Comparison of ENCODE assay signal across 9 cellular contexts in the genomic region with DNA sequence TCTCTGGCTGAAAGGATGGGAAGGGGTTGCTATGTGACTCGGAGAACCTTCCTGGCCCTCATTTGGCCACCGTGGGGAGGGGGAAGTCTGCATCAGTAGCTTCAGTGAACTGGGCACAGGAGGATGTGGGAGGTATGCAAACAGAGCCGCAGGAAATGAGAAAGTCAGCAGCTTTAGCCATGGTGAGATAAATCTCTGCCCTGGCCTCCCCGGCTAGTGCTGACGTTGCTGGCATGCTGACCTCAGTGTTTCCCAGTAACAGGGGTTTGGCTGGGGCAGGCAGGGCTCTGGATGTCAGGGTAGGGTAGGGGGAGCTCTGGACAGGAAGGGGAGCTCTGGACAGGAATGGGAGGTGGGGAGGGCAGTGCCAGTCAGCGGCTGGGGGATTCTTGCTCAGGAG. TPM values are rescaled to one million over a fixed set of nuclear protein-coding genes. Genes with fewer than 3 reads are reported as not detected.
A peak's percentile ranks its signal among the peaks of the same experiment; 100 is the strongest.
DNase-seq lines count a peak whose midpoint lies in the region; ATAC-seq and TF ChIP-seq lines count a peak whose summit lies in the region.
"Had no signal": no experiment of that assay in that cellular context is flagged by ENCODE, and none has a peak within 500 bp of the region (broad histone marks: within the 10 kb centered on the region; RNA-seq: fewer than 3 reads in every experiment).

No MANE protein-coding gene starts in this region.

- H3K4me3 Mint-ChIP-seq in activated CD4-positive, alpha-beta memory T cell treated with anti-CD3 and anti-CD28 coated beads for 36 hours = no peak overlapping the region

- H3K4me1 ChIP-seq in tibial artery = peaks cover 3 to 42% (median 33%) of the 10 kb centered on the region in 4 donors

- H3K27me3 ChIP-seq in tibial artery = peaks cover 0 to 9% of the 10 kb centered on the region in 2 donors

- ATAC-seq in GM19467 (IDR thresholded peaks at IDR 0.05; ENCODE audit: unreplicated experiment) (peak; percentile 30), HG02798 (IDR thresholded peaks at IDR 0.05; ENCODE audit: poor library complexity, unreplicated experiment) (no peak)

- no peak for TF ChIP-seq CTCF in tibial artery (IDR thresholded peaks at IDR 0.05)

- H3K4me3 ChIP-seq in tibial artery = no peak overlapping the region

- H3K4me1 Mint-ChIP-seq in activated CD4-positive, alpha-beta memory T cell treated with anti-CD3 and anti-CD28 coated beads for 36 hours (ENCODE audit: low read depth) = peaks cover 32% of the 10 kb centered on the region

- peak overlapping the region; percentile 46 to 54 for H3K27ac ChIP-seq in tibial artery

- peak overlapping the region; percentile 58 for H3K27ac Mint-ChIP-seq in activated CD4-positive, alpha-beta memory T cell treated with anti-CD3 and anti-CD28 coated beads for 36 hours

- POLR2A ChIA-PET in activated CD4-positive, alpha-beta memory T cell treated with anti-CD3 and anti-CD28 coated beads for 36 hours (lab: Charles Lee) = interaction anchor here (0.8 to 1.8 kb wide), 2 partner anchors 26 to 201 kb away, joined by 3 to 9 read pairs; a partner anchor contains a TSS

- no peaks in the 10 kb centered on the region for H3K36me3 Mint-ChIP-seq in activated CD4-positive, alpha-beta memory T cell treated with anti-CD3 and anti-CD28 coated beads for 36 hours

- H3K9me3 ChIP-seq in tibial artery = no peaks in the 10 kb centered on the region

- H3K27me3 Mint-ChIP-seq in activated CD4-positive, alpha-beta memory T cell treated with anti-CD3 and anti-CD28 coated beads for 36 hours = no peaks in the 10 kb centered on the region

- H3K36me3 ChIP-seq in tibial artery = peaks cover 0 to 6% (median 0%) of the 10 kb centered on the region in 3 donors

- intact Hi-C loops in activated CD4-positive, alpha-beta memory T cell treated with anti-CD3 and anti-CD28 coated beads for 36 hours (cut with micrococcal nuclease) = no loop called here
- intact Hi-C loops in tibial artery (cut with DNase I; ENCODE audit: low total_unique reads) = no loop called here

- H3K9me3 Mint-ChIP-seq in activated CD4-positive, alpha-beta memory T cell treated with anti-CD3 and anti-CD28 coated beads for 36 hours = no peaks in the 10 kb centered on the region

- peak; percentile 58 for DNase-seq in A172 (ENCODE audit: low spot score)
- DNase-seq in activated CD4-positive, alpha-beta memory T cell treated with anti-CD3 and anti-CD28 coated beads for 36 hours = peak; percentile 30
- peak; percentile 77 for DNase-seq in islet precursor cell
- DNase-seq in tibial artery = peak in 1 of 2 donors; percentile 69
- DNase-seq in NCI-H1105 (lab: John Stamatoyannopoulos, UW) = no peak
- DNase-seq in superior temporal gyrus (ENCODE audit: extremely low spot score) = no peak

- CTCF ChIA-PET in activated CD4-positive, alpha-beta memory T cell treated with anti-CD3 and anti-CD28 coated beads for 36 hours (lab: Charles Lee) = interaction anchor here (0.7 to 4.1 kb wide), 52 partner anchors 9 to 268 kb away, joined by 3 to 223 read pairs (median 6); a partner anchor contains a TSS

RNA-seq across cellular contexts. Expression of a gene that starts 2.3 kb away (rescaled TPM):
- 0.96 TPM in 1 of 2 replicates, not detected in the other for total RNA-seq in A172 (2014; rRNA removed; shearing (Covaris generic))
- under 1 TPM; 0.19 to 0.34 TPM for total RNA-seq in activated CD4-positive, alpha-beta memory T cell treated with anti-CD3 and anti-CD28 coated beads for 36 hours

RNA-seq across cellular contexts. Expression of a gene that starts 16.6 kb away (rescaled TPM):
- total RNA-seq in A172 (2014; rRNA removed; shearing (Covaris generic)) = not detected in 2 replicates
- total RNA-seq in activated CD4-positive, alpha-beta memory T cell treated with anti-CD3 and anti-CD28 coated beads for 36 hours = not detected
- total RNA-seq: skeletal muscle tissue had no signal

RNA-seq across cellular contexts. Expression of a gene that starts 26.1 kb away (rescaled TPM):
- total RNA-seq in A172 (2014; rRNA removed; shearing (Covaris generic)) = 23.0 and 34.5 TPM in 2 replicates
- 10 to 100 TPM; 58.0 to 62.8 TPM for total RNA-seq in activated CD4-positive, alpha-beta memory T cell treated with anti-CD3 and anti-CD28 coated beads for 36 hours

RNA-seq across cellular contexts. Expression of a gene that starts 26.5 kb away (rescaled TPM):
- 53.6 and 58.8 TPM in 2 replicates for total RNA-seq in A172 (2014; rRNA removed; shearing (Covaris generic))
- total RNA-seq in activated CD4-positive, alpha-beta memory T cell treated with anti-CD3 and anti-CD28 coated beads for 36 hours = 100 to 1,000 TPM; 148 to 157 TPM

Comparison
In these comparisons a context has a peak if more than half of its experiments do, and no peak if none do; other contexts are left out.
1. DNase-seq: peak in A172 (single experiment), activated CD4-positive, alpha-beta memory T cell treated with anti-CD3 and anti-CD28 coated beads for 36 hours (single experiment) and islet precursor cell (single experiment); none in NCI-H1105 (single experiment) and superior temporal gyrus (single experiment).